8 cellular contexts compared by ENCODE assay signal in genomic region chr14:47675489-47676300, GRCh38. TPM values are rescaled to one million over a fixed set of nuclear protein-coding genes. Genes with fewer than 3 reads are reported as not detected.
DNase-seq lines count a peak whose midpoint lies in the region; ATAC-seq and TF ChIP-seq lines count a peak whose summit lies in the region.

Gene MDGA2 (minus strand): TSS chr14:47675605.

- H3K23ac ChIP-seq in IMR-90 (ENCODE audit: low read depth, low read length), result no peak within 1 kb of the TSS
- no peak within 1 kb of the TSS for H3K23ac ChIP-seq in mesendoderm (ENCODE audit: low read length)

- no peak for TF ChIP-seq POLR2A in IMR-90 (IDR thresholded peaks at IDR 0.05; ENCODE audit: low read depth, low read length)

- H3K4ac ChIP-seq in IMR-90 (ENCODE audit: low read depth, low read length), result no peak within 1 kb of the TSS
- no peak within 1 kb of the TSS for H3K4ac ChIP-seq in mesendoderm (ENCODE audit: low read depth, low read length)

- ATAC-seq in IMR-90 (ENCODE audit: low read depth) (no peak), GM18858 (IDR thresholded peaks at IDR 0.05; ENCODE audit: unreplicated experiment) (no peak), GM18519 (IDR thresholded peaks at IDR 0.05; ENCODE audit: low FRiP score, unreplicated experiment) (no peak), HG03045 (IDR thresholded peaks at IDR 0.05; ENCODE audit: unreplicated experiment) (no peak)

- H3K9ac ChIP-seq in IMR-90 (ENCODE audit: low read depth, low read length) (no peak within 1 kb of the TSS), mammary epithelial cell (ENCODE audit: insufficient read depth, low read length) (no peak within 1 kb of the TSS), mesendoderm (ENCODE audit: low read length) (peak within 1 kb of the TSS; percentile 47)

- peak within 1 kb of the TSS; percentile 67 for H2AFZ ChIP-seq in IMR-90 (replicated peaks; ENCODE audit: low read length, poor library complexity)
- H2AFZ ChIP-seq in mammary epithelial cell (ENCODE audit: low read depth, low read length), result peak within 1 kb of the TSS; percentile 20

- H2BK20ac ChIP-seq in IMR-90 (ENCODE audit: low read depth, low read length), result no peak within 1 kb of the TSS

- H3K4me1 ChIP-seq in IMR-90 (ENCODE audit: control insufficient read depth, insufficient read depth, low read length) (no peaks in the 10 kb centered on the region), mammary epithelial cell (ENCODE audit: insufficient read depth, low read length) (no peaks in the 10 kb centered on the region), mesendoderm (ENCODE audit: control insufficient read depth, low read depth, low read length) (no peaks in the 10 kb centered on the region)

- H4K8ac ChIP-seq in IMR-90 (ENCODE audit: low read depth in 2 of 2, low read length in 2 of 2) (no peak within 1 kb of the TSS), mesendoderm (ENCODE audit: low read depth, low read length) (no peak within 1 kb of the TSS)

- in situ Hi-C loops in IMR-90 (cut with MboI; ENCODE audit: low sequenced_read_pairs) (no loop called here), mammary epithelial cell (cut with MboI; ENCODE audit: low sequenced_read_pairs in 2 of 2) (no loop called here)

- TF ChIP-seq RAD21 in IMR-90 (IDR thresholded peaks at IDR 0.05; ENCODE audit: low read length), result no peak

- H3K56ac ChIP-seq in IMR-90 (ENCODE audit: extremely low read depth, insufficient read depth, low read length), result no peak within 1 kb of the TSS
- peak within 1 kb of the TSS; percentile 54 for H3K56ac ChIP-seq in mesendoderm (ENCODE audit: low read length)

- H3K27me3 ChIP-seq in IMR-90 (ENCODE audit: control insufficient read depth, insufficient read depth, low read length), result peaks cover 11% of the 10 kb centered on the region; the same call in 1 of the 2 replicates
- H3K27me3 ChIP-seq in mammary epithelial cell (ENCODE audit: insufficient read depth, low read length), result peaks cover 23% of the 10 kb centered on the region
- peaks cover 16% of the 10 kb centered on the region for H3K27me3 ChIP-seq in mesendoderm (ENCODE audit: insufficient read depth, low read length, poor library complexity)

- H3K18ac ChIP-seq in IMR-90 (ENCODE audit: low read depth, low read length) (no peak within 1 kb of the TSS), mesendoderm (ENCODE audit: low read length) (no peak within 1 kb of the TSS)

- no peak within 1 kb of the TSS for H2BK120ac ChIP-seq in IMR-90 (ENCODE audit: low read depth, low read length)
- H2BK120ac ChIP-seq in mesendoderm (ENCODE audit: low read depth, low read length), result no peak within 1 kb of the TSS

- H3K9me1 ChIP-seq in IMR-90 (ENCODE audit: insufficient read depth, low read length), result no peaks in the 10 kb centered on the region

- no peak within 1 kb of the TSS for H2BK15ac ChIP-seq in IMR-90 (ENCODE audit: low read depth, low read length)
- H2BK15ac ChIP-seq in mesendoderm (replicated peaks; ENCODE audit: low read depth), result no peak within 1 kb of the TSS

- no peaks in the 10 kb centered on the region for H4K20me1 ChIP-seq in IMR-90 (ENCODE audit: insufficient read depth, low read length)
- H4K20me1 ChIP-seq in mammary epithelial cell (ENCODE audit: insufficient read depth, low read length), result no peaks in the 10 kb centered on the region

- no peak within 1 kb of the TSS for H4K5ac ChIP-seq in IMR-90 (ENCODE audit: low read depth, low read length)
- H4K5ac ChIP-seq in mesendoderm (ENCODE audit: low read length), result no peak within 1 kb of the TSS

- POLR2A ChIA-PET in GM10248 (lab: Yijun Ruan, JAX), result no interaction called here
- POLR2A ChIA-PET in IMR-90 (lab: Charles Lee; ENCODE audit: unreplicated experiment), result no interaction called here

- H2BK5ac ChIP-seq in IMR-90 (ENCODE audit: low read depth, low read length, poor library complexity, severe bottlenecking) (no peak within 1 kb of the TSS), mesendoderm (ENCODE audit: low read length) (no peak within 1 kb of the TSS)

- TF ChIP-seq CTCF in GM10248 (IDR thresholded peaks at IDR 0.05; ENCODE audit: control extremely low read depth, extremely low read depth, low read depth, missing control alignments) (no peak), IMR-90 (conservative IDR thresholded peaks at IDR 0.05; ENCODE audit: low read depth, low read length) (no peak), mammary epithelial cell (conservative IDR thresholded peaks at IDR 0.05 in 1 of 2, IDR thresholded peaks at IDR 0.05 in 1 of 2; ENCODE audit: extremely low read depth in 1 of 2, insufficient read depth in 1 of 2, low read depth in 1 of 2, low read length in 2 of 2) (no peak)

- peak; percentile 10 for DNase-seq in GM10248 (ENCODE audit: extremely low spot score)
- no peak for DNase-seq in IMR-90
- peak; percentile 5 for DNase-seq in mammary epithelial cell
- DNase-seq in mesendoderm, result peak; percentile 77
- DNase-seq in activated CD4-positive, alpha-beta T cell treated with anti-CD3 and anti-CD28 coated beads for 48 hours, result no peak

- BruUV-seq in IMR-90 (replicated peaks; lab: Mats Ljungman, UMichigan) (no TSS peak), mammary epithelial cell (replicated peaks; lab: Mats Ljungman, UMichigan) (no TSS peak)

- H3K36me3 ChIP-seq in IMR-90 (ENCODE audit: control insufficient read depth, insufficient read depth, low read length), result no peaks in the 10 kb centered on the region
- no peaks in the 10 kb centered on the region for H3K36me3 ChIP-seq in mammary epithelial cell (ENCODE audit: insufficient read depth, low read length)
- no peaks in the 10 kb centered on the region for H3K36me3 ChIP-seq in mesendoderm (ENCODE audit: control insufficient read depth, insufficient read depth, low read length)

- H2AK9ac ChIP-seq in IMR-90 (replicated peaks; ENCODE audit: low read depth, low read length, poor library complexity), result no peak within 1 kb of the TSS

- H3K14ac ChIP-seq in IMR-90 (replicated peaks; ENCODE audit: low read depth, low read length), result no peak within 1 kb of the TSS

- H3K4me3 ChIP-seq in IMR-90 (ENCODE audit: insufficient read depth, low read depth, low read length) (no peak within 1 kb of the TSS), mammary epithelial cell (replicated peaks in 1 of 3; ENCODE audit: insufficient read depth in 1 of 3, low read depth in 2 of 3, low read length in 3 of 3) (peak within 1 kb of the TSS in 1 of 3 experiments; percentile 6), mesendoderm (ENCODE audit: low read length) (peak within 1 kb of the TSS; percentile 55)

- H3K79me1 ChIP-seq in IMR-90 (ENCODE audit: low read depth in 1 of 2, low read length in 2 of 2), result no peaks in the 10 kb centered on the region
- no peaks in the 10 kb centered on the region for H3K79me1 ChIP-seq in mesendoderm (ENCODE audit: low read length)

- H3K4me2 ChIP-seq in IMR-90 (ENCODE audit: low read depth, low read length), result no peak within 1 kb of the TSS
- H3K4me2 ChIP-seq in mammary epithelial cell (ENCODE audit: insufficient read depth, low read depth, low read length), result peak within 1 kb of the TSS; percentile 30
- H3K4me2 ChIP-seq in mesendoderm (ENCODE audit: low read length), result peak within 1 kb of the TSS; percentile 95

- H2AK5ac ChIP-seq in IMR-90 (ENCODE audit: low read depth, low read length) (no peak within 1 kb of the TSS), mesendoderm (ENCODE audit: low read length) (no peak within 1 kb of the TSS)

- no peaks in the 10 kb centered on the region for H3K9me3 ChIP-seq in IMR-90 (ENCODE audit: control insufficient read depth, insufficient read depth, low read length)
- no peaks in the 10 kb centered on the region for H3K9me3 ChIP-seq in mammary epithelial cell (replicated peaks; ENCODE audit: insufficient read depth, low read length)

- no peak within 1 kb of the TSS for H4K91ac ChIP-seq in IMR-90 (ENCODE audit: insufficient read depth, low read depth, low read length)

- intact Hi-C loops in IMR-90 (cut with micrococcal nuclease) (no loop called here), mammary epithelial cell (cut with micrococcal nuclease) (no loop called here)

- CTCF ChIA-PET in GM10248 (lab: Yijun Ruan, JAX), result no interaction called here
- CTCF ChIA-PET in IMR-90 (lab: Yijun Ruan, JAX), result no interaction called here
- CTCF ChIA-PET in mammary epithelial cell (lab: Charles Lee; ENCODE audit: low non-redundant PET), result no interaction called here

- WGBS in IMR-90 (ENCODE audit: extremely low coverage in 2 of 2, insufficient read length in 1 of 2), 2 experiments, result 4% methylated on average over 32 of the region's 86 CpGs; no CpG with 5 or more reads in 1 of the 2 experiments
- WGBS in mammary epithelial cell (ENCODE audit: low coverage, missing lambda C conversion rate), result 2% methylated on average over 31 of the region's 86 CpGs
- WGBS in mesendoderm (ENCODE audit: extremely low coverage, insufficient coverage, low lambda C conversion rate), result no CpG with 5 or more reads among the region's 86 CpGs

- H3K27ac ChIP-seq in IMR-90 (ENCODE audit: insufficient read depth, low read length) (no peak within 1 kb of the TSS), mammary epithelial cell (ENCODE audit: insufficient read depth, low read depth, low read length) (no peak within 1 kb of the TSS), mesendoderm (ENCODE audit: low read depth, low read length) (no peak within 1 kb of the TSS)

- no peaks in the 10 kb centered on the region for H3K79me2 ChIP-seq in mammary epithelial cell (ENCODE audit: insufficient read depth, low read length)
- no peaks in the 10 kb centered on the region for H3K79me2 ChIP-seq in mesendoderm (ENCODE audit: control insufficient read depth, insufficient read depth, low read length)

- dilution Hi-C loops in IMR-90 (cut with HindIII; ENCODE audit: low sequenced_read_pairs, unreplicated experiment), result no loop called here
- dilution Hi-C loops in mammary epithelial cell (cut with HindIII; ENCODE audit: low sequenced_read_pairs), result no loop called here

TF ChIP-seq in IMR-90, 13 proteins besides CTCF, POLR2A, EP300 and RAD21 (continues in another document):
- TF ChIP-seq NFE2L2 (IDR thresholded peaks at IDR 0.05; ENCODE audit: low read depth, low read length) (no peak), MAZ (IDR thresholded peaks at IDR 0.05; ENCODE audit: borderline replicate concordance, low read depth, low read length) (no peak), SMC3 (IDR thresholded peaks at IDR 0.05; ENCODE audit: low read depth, low read length) (no peak), BHLHE40 (IDR thresholded peaks at IDR 0.05; ENCODE audit: low read depth, low read length) (no peak)

RNA-seq across cellular contexts. Expression of gene MDGA2, which starts in this region (rescaled TPM):
- total RNA-seq in IMR-90 (2012; rRNA removed), result not detected in 2 replicates
- polyA plus RNA-seq in IMR-90 (2012; rRNA removed), result 0.02 TPM in 1 of 2 replicates, not detected in the other
- polyA plus RNA-seq in IMR-90 (2012; cell fraction: cytosol; rRNA removed), result not detected in 2 replicates
- polyA plus RNA-seq in IMR-90 (2012; cell fraction: nucleus; rRNA removed; ENCODE audit: low replicate concordance), result not detected in 2 replicates
- under 1 TPM in 1 of 2 donors, not detected in 1; 0.17 TPM for total RNA-seq in mammary epithelial cell
- polyA plus RNA-seq in mammary epithelial cell, result not detected
- polyA minus RNA-seq in mammary epithelial cell, result not detected
- 0.22 TPM for polyA plus RNA-seq in mesendoderm (2013, experiment 1 of 2)
- polyA plus RNA-seq in mesendoderm (2013, experiment 2 of 2), result 0.24 TPM

Comparison
In these comparisons a context has a peak if more than half of its experiments do, and no peak if none do; other contexts are left out.
1. Peak in DNase-seq and H3K4me2 ChIP-seq in mammary epithelial cell; RNA of the gene not detected or under 1 TPM.
2. DNase-seq: peak in GM10248 (single experiment) and mesendoderm (single experiment); none in IMR-90 (single experiment) and activated CD4-positive, alpha-beta T cell treated with anti-CD3 and anti-CD28 coated beads for 48 hours (single experiment).